In the genomic region with DNA sequence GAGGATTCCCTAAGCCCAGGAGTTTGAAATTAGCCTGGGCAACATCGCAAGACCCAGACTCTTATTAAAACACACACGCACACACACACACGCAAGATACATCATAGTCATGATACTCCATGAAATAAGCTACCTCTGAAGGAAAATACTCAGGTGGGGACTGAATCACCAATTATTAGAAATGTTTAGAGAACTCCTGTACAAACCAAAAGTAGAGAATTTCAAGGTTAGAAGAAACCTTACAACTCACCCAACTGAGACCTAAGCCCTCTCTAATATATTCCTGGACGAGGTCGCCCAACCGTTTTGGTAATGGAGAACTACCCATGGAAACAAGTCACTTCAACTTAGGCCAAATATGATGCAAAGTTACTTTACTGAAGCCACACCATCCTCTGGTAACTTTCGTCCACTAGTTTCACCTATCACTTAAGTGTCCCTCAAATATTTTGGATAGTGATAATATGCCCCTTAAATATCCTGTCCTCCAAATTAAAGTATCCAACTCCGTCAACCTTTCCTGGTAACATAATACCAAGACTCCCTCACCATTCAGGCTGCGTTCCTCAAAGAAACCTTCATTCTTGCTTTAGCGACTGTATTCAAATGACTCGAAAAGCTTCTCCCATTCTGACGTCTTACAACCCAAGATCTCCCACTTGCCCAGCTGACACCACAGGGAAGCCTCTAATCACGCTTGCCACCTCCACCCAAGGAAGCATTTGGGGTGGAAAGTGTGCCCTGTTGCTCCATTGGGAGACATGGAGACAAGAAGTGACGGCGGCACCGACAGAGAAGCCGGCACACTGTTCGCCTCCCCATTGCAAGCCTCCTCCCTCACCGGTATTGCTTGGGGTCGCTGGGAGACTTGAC, we compare ENCODE assay signal across 8 cellular contexts. TPM values are rescaled to one million over a fixed set of nuclear protein-coding genes. Genes with fewer than 3 reads are reported as not detected.
A peak's percentile ranks its signal among the peaks of the same experiment; 100 is the strongest.
DNase-seq lines count a peak whose midpoint lies in the region; ATAC-seq, FAIRE-seq and TF ChIP-seq lines count a peak whose summit lies in the region.

No MANE protein-coding gene starts in this region.

- H3K27me3 ChIP-seq in MG63 (no peaks in the 10 kb centered on the region), mammary epithelial cell (ENCODE audit: insufficient read depth, low read length) (no peaks in the 10 kb centered on the region), left lung (peaks cover 4 to 19% of the 10 kb centered on the region in 2 donors), tibial nerve (peaks cover 0 to 2% of the 10 kb centered on the region in 2 donors)

- WGBS in mammary epithelial cell (ENCODE audit: low coverage, missing lambda C conversion rate): 17% methylated on average over 13 of the region's 20 CpGs
- WGBS in tibial nerve, 2 donors: 13 to 14% methylated on average over 20 of the region's 20 CpGs

- peak; percentile 32 for ATAC-seq in left lung
- ATAC-seq in GM18907 (IDR thresholded peaks at IDR 0.05; ENCODE audit: unreplicated experiment): no peak

- dilution Hi-C loops in mammary epithelial cell (cut with HindIII; ENCODE audit: low sequenced_read_pairs): no loop called here

- TF ChIP-seq EP300 in tibial nerve (IDR thresholded peaks at IDR 0.05): no peak

- peaks cover 8% of the 10 kb centered on the region for H3K9me3 ChIP-seq in MG63
- H3K9me3 ChIP-seq in mammary epithelial cell (replicated peaks; ENCODE audit: insufficient read depth, low read length): no peaks in the 10 kb centered on the region
- no peaks in the 10 kb centered on the region for H3K9me3 ChIP-seq in left lung
- H3K9me3 ChIP-seq in tibial nerve: no peaks in the 10 kb centered on the region

- peak overlapping the region; percentile 90 for H3K4me3 ChIP-seq in MG63
- H3K4me3 ChIP-seq in mammary epithelial cell (replicated peaks in 1 of 3; ENCODE audit: insufficient read depth in 1 of 3, low read depth in 2 of 3, low read length in 3 of 3): peak overlapping the region; percentile 72 to 100 (median 92)
- H3K4me3 ChIP-seq in left lung: peak overlapping the region; percentile 69 to 97
- peak overlapping the region; percentile 82 to 100 (median 96) for H3K4me3 ChIP-seq in tibial nerve

- peak overlapping the region; percentile 97 for H3K9ac ChIP-seq in mammary epithelial cell (ENCODE audit: insufficient read depth, low read length)

- BruUV-seq in mammary epithelial cell (replicated peaks; lab: Mats Ljungman, UMichigan): no TSS peak

- peaks cover 45% of the 10 kb centered on the region for H3K36me3 ChIP-seq in MG63
- H3K36me3 ChIP-seq in mammary epithelial cell (ENCODE audit: insufficient read depth, low read length): peaks cover 5% of the 10 kb centered on the region
- peaks cover 0 to 12% of the 10 kb centered on the region in 2 donors for H3K36me3 ChIP-seq in left lung
- H3K36me3 ChIP-seq in tibial nerve: no peaks in the 10 kb centered on the region

- intact Hi-C loops in mammary epithelial cell (cut with micrococcal nuclease): loop anchor here (2.0 to 5.0 kb wide), 3 partner anchors 39 to 125 kb away; no protein-coding TSS in a partner anchor
- intact Hi-C loops in left lung (cut with DNase I): no loop called here

- CTCF ChIA-PET in mammary epithelial cell (lab: Charles Lee; ENCODE audit: low non-redundant PET): no interaction called here

- peaks cover 58% of the 10 kb centered on the region for H3K79me2 ChIP-seq in mammary epithelial cell (ENCODE audit: insufficient read depth, low read length)

- TF ChIP-seq POLR2A in GM12892 (IDR thresholded peaks at IDR 0.05; ENCODE audit: low read depth, low read length): no peak
- no peak for TF ChIP-seq POLR2A in tibial nerve (IDR thresholded peaks at IDR 0.05)

- no peak for TF ChIP-seq CTCF in mammary epithelial cell (conservative IDR thresholded peaks at IDR 0.05 in 1 of 2, IDR thresholded peaks at IDR 0.05 in 1 of 2; ENCODE audit: extremely low read depth in 1 of 2, insufficient read depth in 1 of 2, low read depth in 1 of 2, low read length in 2 of 2)
- no peak for TF ChIP-seq CTCF in left lung (IDR thresholded peaks at IDR 0.05)
- no peak for TF ChIP-seq CTCF in tibial nerve (IDR thresholded peaks at IDR 0.05)

- in situ Hi-C loops in mammary epithelial cell (cut with MboI; ENCODE audit: low sequenced_read_pairs in 2 of 2): no loop called here

- H3K4me1 ChIP-seq in mammary epithelial cell (ENCODE audit: insufficient read depth, low read length): peaks cover 8% of the 10 kb centered on the region
- H3K4me1 ChIP-seq in left lung: peaks cover 22 to 54% of the 10 kb centered on the region in 2 donors
- peaks cover 0 to 56% (median 23%) of the 10 kb centered on the region in 4 donors for H3K4me1 ChIP-seq in tibial nerve

- H4K20me1 ChIP-seq in mammary epithelial cell (ENCODE audit: insufficient read depth, low read length): no peaks in the 10 kb centered on the region

- peak; percentile 64 for FAIRE-seq in GM12892 (lab: Jason Lieb, UNC)

- H2AFZ ChIP-seq in mammary epithelial cell (ENCODE audit: low read depth, low read length): peak overlapping the region; percentile 83

- DNase-seq in Ammon's horn (ENCODE audit: low spot score): peak; percentile 32
- DNase-seq in GM12892 (ENCODE audit: insufficient read length): no peak
- DNase-seq in MG63: peak; percentile 19
- peak; percentile 45 for DNase-seq in mammary epithelial cell
- peak in 1 of 2 donors; percentile 45 for DNase-seq in left lung
- DNase-seq in tibial nerve (ENCODE audit: low spot score in 2 of 2): peak in 1 of 2 donors; percentile 8
- DNase-seq in activated gamma-delta T cell (lab: John Stamatoyannopoulos, UW): no peak

- H3K27ac ChIP-seq in mammary epithelial cell (ENCODE audit: insufficient read depth, low read depth, low read length) (peak overlapping the region; percentile 94), left lung (peak overlapping the region; percentile 97 to 99), tibial nerve (peak overlapping the region; percentile 91 to 99 (median 96))

- H3K4me2 ChIP-seq in mammary epithelial cell (ENCODE audit: insufficient read depth, low read depth, low read length): peak overlapping the region; percentile 91

RNA-seq across cellular contexts. Expression of a gene that starts 0.9 kb away (rescaled TPM):
- polyA plus RNA-seq in GM12892 (2012; ENCODE audit: missing spikeins): 83.3 TPM
- 85.9 and 113 TPM in 2 replicates for total RNA-seq in MG63 (2014; rRNA removed; shearing (Covaris generic); ENCODE audit: low replicate concordance)
- total RNA-seq in mammary epithelial cell: 100 to 1,000 TPM in 1 of 2 donors, 10 to 100 TPM in 1; 61.7 to 154 TPM
- polyA plus RNA-seq in mammary epithelial cell: 68.0 TPM
- polyA minus RNA-seq in mammary epithelial cell: 290 TPM
- total RNA-seq in left lung: 100 to 1,000 TPM; 101 to 156 TPM
- total RNA-seq in tibial nerve: 100 to 1,000 TPM in 2 of 4 donors, 10 to 100 TPM in 2; 66.3 to 106 (median 92.7) TPM

Comparison
In these comparisons a context has a peak if more than half of its experiments do, and no peak if none do; other contexts are left out.
1. DNase-seq: peak in Ammon's horn (single experiment), MG63 (single experiment) and mammary epithelial cell (single experiment); none in GM12892 (single experiment) and activated gamma-delta T cell (single experiment).
2. Peak in every context shown above with its lines, with median percentiles within 50 percentile points of each other: H3K4me3 ChIP-seq and H3K27ac ChIP-seq.